In genomic region chr9:33381231-33381791, GRCh38 we compare ENCODE assay signal across 19 cellular contexts. TPM values are rescaled to one million over a fixed set of nuclear protein-coding genes. Genes with fewer than 3 reads are reported as not detected.
A peak's percentile ranks its signal among the peaks of the same experiment; 100 is the strongest.
DNase-seq lines count a peak whose midpoint lies in the region; ATAC-seq and TF ChIP-seq lines count a peak whose summit lies in the region.
"Had no signal": no experiment of that assay in that cellular context is flagged by ENCODE, and none has a peak within 500 bp of the region (broad histone marks: within the 10 kb centered on the region; RNA-seq: fewer than 3 reads in every experiment).

No MANE protein-coding gene starts in this region.

- H3K4me3 ChIP-seq in right atrium auricular region (no peak overlapping the region), uterus (no peak overlapping the region)
- H3K4me3 ChIP-seq: HAP-1, skin epidermis had no signal

- no peaks in the 10 kb centered on the region for H3K4me1 Mint-ChIP-seq in stimulated activated naive CD8-positive, alpha-beta T cell treated with anti-CD3 and anti-CD28 coated beads, Interleukin-15, amount 100 ng/mL, for 72 hours
- peaks cover 12% of the 10 kb centered on the region for H3K4me1 Mint-ChIP-seq in nephron
- H3K4me1 Mint-ChIP-seq: central memory CD8-positive, alpha-beta T cell had no signal

- H3K27me3 Mint-ChIP-seq in stimulated activated naive CD8-positive, alpha-beta T cell treated with anti-CD3 and anti-CD28 coated beads, Interleukin-15, amount 100 ng/mL, for 72 hours = no peaks in the 10 kb centered on the region
- peaks cover 3% of the 10 kb centered on the region for H3K27me3 Mint-ChIP-seq in nephron (ENCODE audit: low read depth)
- H3K27me3 Mint-ChIP-seq: central memory CD8-positive, alpha-beta T cell had no signal

- TF ChIP-seq CTCF in right atrium auricular region (IDR thresholded peaks at IDR 0.05) = no peak
- TF ChIP-seq CTCF in nephron (IDR thresholded peaks at IDR 0.05; ENCODE audit: unreplicated experiment in 3 of 3) = no peak
- TF ChIP-seq CTCF in uterus (IDR thresholded peaks at IDR 0.05) = no peak

- H3K4me3 Mint-ChIP-seq in stimulated activated naive CD8-positive, alpha-beta T cell treated with anti-CD3 and anti-CD28 coated beads, Interleukin-15, amount 100 ng/mL, for 72 hours = no peak overlapping the region
- H3K4me3 Mint-ChIP-seq in nephron = no peak overlapping the region
- H3K4me3 Mint-ChIP-seq: CD8-positive, alpha-beta T cell; central memory CD8-positive, alpha-beta T cell had no signal

- peak; percentile 28 for ATAC-seq in stimulated activated naive CD8-positive, alpha-beta T cell treated with anti-CD3 and anti-CD28 coated beads, Interleukin-15, amount 100 ng/mL, for 72 hours
- ATAC-seq in stimulated activated naive CD8-positive, alpha-beta T cell treated with anti-CD3 and anti-CD28 coated beads, Interleukin-15, Interleukin-2, amounts not matched to agents 100 U/mL and 50 U/mL, for 24 hours = no peak
- ATAC-seq: CD8-positive, alpha-beta T cell had no signal

- H3K4me1 ChIP-seq in right atrium auricular region (peaks cover 0 to 33% of the 10 kb centered on the region in 2 donors), uterus (no peaks in the 10 kb centered on the region)
- H3K4me1 ChIP-seq: HAP-1 had no signal

- intact Hi-C loops in uterus (cut with DNase I; ENCODE audit: low total_unique reads) = no loop called here

- H3K27ac Mint-ChIP-seq in stimulated activated naive CD8-positive, alpha-beta T cell treated with anti-CD3 and anti-CD28 coated beads, Interleukin-15, amount 100 ng/mL, for 72 hours = no peak overlapping the region
- peak overlapping the region; percentile 9 to 13 (median 10) for H3K27ac Mint-ChIP-seq in nephron
- H3K27ac Mint-ChIP-seq: CD8-positive, alpha-beta T cell had no signal

- peak overlapping the region; percentile 75 to 76 for H3K27ac ChIP-seq in right atrium auricular region
- H3K27ac ChIP-seq in uterus = no peak overlapping the region
- H3K27ac ChIP-seq: HL-60, skin epidermis had no signal

- no peaks in the 10 kb centered on the region for H3K9me3 ChIP-seq in right atrium auricular region
- no peaks in the 10 kb centered on the region for H3K9me3 ChIP-seq in uterus
- H3K9me3 ChIP-seq: HAP-1 had no signal

- H3K36me3 ChIP-seq in right atrium auricular region = no peaks in the 10 kb centered on the region
- no peaks in the 10 kb centered on the region for H3K36me3 ChIP-seq in uterus
- H3K36me3 ChIP-seq: HAP-1 had no signal

- H3K27me3 ChIP-seq in right atrium auricular region (no peaks in the 10 kb centered on the region), uterus (no peaks in the 10 kb centered on the region)

- no peak for DNase-seq in stimulated activated naive CD8-positive, alpha-beta T cell treated with anti-CD3 and anti-CD28 coated beads, Interleukin-15, amount 100 ng/mL, for 72 hours
- no peak for DNase-seq in stimulated activated naive CD8-positive, alpha-beta T cell treated with anti-CD3 and anti-CD28 coated beads, Interleukin-15, Interleukin-2, amounts not matched to agents 100 U/mL and 50 U/mL, for 24 hours
- DNase-seq in right atrium auricular region (ENCODE audit: low spot score) (no peak), foreskin melanocyte (no peak), uterus (no peak), Kasumi-1 (lab: John Stamatoyannopoulos, UW) (no peak), 8988T (no peak)
- DNase-seq: activated naive CD4-positive, alpha-beta T cell treated with anti-CD3 and anti-CD28 coated beads, Interleukin-2, amount 50 U/mL, for 16 hours; CD8-positive, alpha-beta T cell; erythroblast; MM.1S; NCI-H2107 had no signal

- H3K9me3 Mint-ChIP-seq in stimulated activated naive CD8-positive, alpha-beta T cell treated with anti-CD3 and anti-CD28 coated beads, Interleukin-15, amount 100 ng/mL, for 72 hours = no peaks in the 10 kb centered on the region
- H3K9me3 Mint-ChIP-seq in nephron = no peaks in the 10 kb centered on the region
- H3K9me3 Mint-ChIP-seq: CD8-positive, alpha-beta T cell; central memory CD8-positive, alpha-beta T cell had no signal

- no peak for TF ChIP-seq POLR2A in uterus (IDR thresholded peaks at IDR 0.05)

- no peaks in the 10 kb centered on the region for H3K36me3 Mint-ChIP-seq in nephron (ENCODE audit: low read depth)
- H3K36me3 Mint-ChIP-seq: CD8-positive, alpha-beta T cell had no signal

RNA-seq across cellular contexts. Expression of gene AQP7, which starts 21.1 kb away (rescaled TPM):
- total RNA-seq in right atrium auricular region = 10 to 100 TPM; 58.4 to 74.9 TPM
- total RNA-seq in uterus = 1 to 10 TPM in 3 of 4 donors, not detected in 1; 1.3 to 4.6 (median 2.1) TPM
- total RNA-seq: A673; CD8-positive, alpha-beta T cell; temporal lobe had no signal

Comparison
In these comparisons a context has a peak if more than half of its experiments do, and no peak if none do; other contexts are left out.
1. H3K27ac Mint-ChIP-seq: peak in nephron (3 of 3); none in stimulated activated naive CD8-positive, alpha-beta T cell treated with anti-CD3 and anti-CD28 coated beads, Interleukin-15, amount 100 ng/mL, for 72 hours (0 of 2).
2. H3K27ac ChIP-seq: peak in right atrium auricular region (2 of 2); none in uterus (0 of 2).
3. RNA of gene AQP7, which starts 21.1 kb away (total RNA-seq): 58.4 to 74.9 TPM in right atrium auricular region; 1.3 to 4.6 TPM in uterus; every median in the first group is over 10 times any median in the second.